In genomic region chr3:56782215-56782614, GRCh38 we compare ENCODE assay signal across 1 cellular context.
TF ChIP-seq lines count a peak whose summit lies in the region.

No MANE protein-coding gene starts in this region.

TF ChIP-seq in HepG2, 621 proteins besides CTCF, POLR2A, EP300 and RAD21 (continued from another document and continues in another):
- no peak for TF ChIP-seq SP5 (CRISPR knock-in tag; IDR thresholded peaks at IDR 0.05; ENCODE audit: borderline replicate concordance, low read depth)
- no peak for TF ChIP-seq ZFP62 (CRISPR knock-in tag; IDR thresholded peaks at IDR 0.05)
- no peak for TF ChIP-seq ZNF468 (CRISPR knock-in tag; IDR thresholded peaks at IDR 0.05)
- no peak for TF ChIP-seq XRCC5 (optimal IDR thresholded peaks at IDR 0.05; ENCODE audit: low read length)
- peak; percentile 78; the same call in 1 of the 2 replicates for TF ChIP-seq ZNF331 (CRISPR knock-in tag; IDR thresholded peaks at IDR 0.05)
- no peak for TF ChIP-seq KDM5A (IDR thresholded peaks at IDR 0.05; ENCODE audit: borderline replicate concordance, low read length)
- TF ChIP-seq CREB1 (IDR thresholded peaks at IDR 0.05) = no peak
- TF ChIP-seq CREB1 (CRISPR knock-in tag; IDR thresholded peaks at IDR 0.05) = peak; percentile 50
- peak; percentile 61 for TF ChIP-seq YY1 (IDR thresholded peaks at IDR 0.05; ENCODE audit: insufficient read depth, insufficient replicate concordance, low read depth, low read length)
- no peak for TF ChIP-seq HOXD1 (CRISPR knock-in tag; IDR thresholded peaks at IDR 0.05)
- TF ChIP-seq, protein P1, sequence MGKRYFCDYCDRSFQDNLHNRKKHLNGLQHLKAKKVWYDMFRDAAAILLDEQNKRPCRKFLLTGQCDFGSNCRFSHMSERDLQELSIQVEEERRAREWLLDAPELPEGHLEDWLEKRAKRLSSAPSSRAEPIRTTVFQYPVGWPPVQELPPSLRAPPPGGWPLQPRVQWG (CRISPR knock-in tag; IDR thresholded peaks at IDR 0.05; ENCODE audit: borderline replicate concordance, low read depth) = no peak
- TF ChIP-seq ZNF441 (CRISPR knock-in tag; IDR thresholded peaks at IDR 0.05; ENCODE audit: borderline replicate concordance) = 0 out of 2 replicates have a peak, but pooled peaks have one; percentile 13
- TF ChIP-seq, protein P2, sequence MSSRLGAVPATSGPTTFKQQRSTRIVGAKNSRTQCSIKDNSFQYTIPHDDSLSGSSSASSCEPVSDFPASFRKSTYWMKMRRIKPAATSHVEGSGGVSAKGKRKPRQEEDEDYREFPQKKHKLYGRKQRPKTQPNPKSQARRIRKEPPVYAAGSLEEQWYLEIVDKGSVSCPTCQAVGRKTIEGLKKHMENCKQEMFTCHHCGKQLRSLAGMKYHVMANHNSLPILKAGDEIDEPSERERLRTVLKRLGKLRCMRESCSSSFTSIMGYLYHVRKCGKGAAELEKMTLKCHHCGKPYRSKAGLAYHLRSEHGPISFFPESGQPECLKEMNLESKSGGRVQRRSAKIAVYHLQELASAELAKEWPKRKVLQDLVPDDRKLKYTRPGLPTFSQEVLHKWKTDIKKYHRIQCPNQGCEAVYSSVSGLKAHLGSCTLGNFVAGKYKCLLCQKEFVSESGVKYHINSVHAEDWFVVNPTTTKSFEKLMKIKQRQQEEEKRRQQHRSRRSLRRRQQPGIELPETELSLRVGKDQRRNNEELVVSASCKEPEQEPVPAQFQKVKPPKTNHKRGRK (CRISPR knock-in tag; IDR thresholded peaks at IDR 0.05) = no peak
- TF ChIP-seq SIX1 (CRISPR knock-in tag; IDR thresholded peaks at IDR 0.05; ENCODE audit: borderline replicate concordance) = peak; percentile 64; the same call in 1 of the 2 replicates
- no peak for TF ChIP-seq CSRNP2 (CRISPR knock-in tag; conservative IDR thresholded peaks at IDR 0.05; ENCODE audit: low read depth)
- TF ChIP-seq, protein P3, sequence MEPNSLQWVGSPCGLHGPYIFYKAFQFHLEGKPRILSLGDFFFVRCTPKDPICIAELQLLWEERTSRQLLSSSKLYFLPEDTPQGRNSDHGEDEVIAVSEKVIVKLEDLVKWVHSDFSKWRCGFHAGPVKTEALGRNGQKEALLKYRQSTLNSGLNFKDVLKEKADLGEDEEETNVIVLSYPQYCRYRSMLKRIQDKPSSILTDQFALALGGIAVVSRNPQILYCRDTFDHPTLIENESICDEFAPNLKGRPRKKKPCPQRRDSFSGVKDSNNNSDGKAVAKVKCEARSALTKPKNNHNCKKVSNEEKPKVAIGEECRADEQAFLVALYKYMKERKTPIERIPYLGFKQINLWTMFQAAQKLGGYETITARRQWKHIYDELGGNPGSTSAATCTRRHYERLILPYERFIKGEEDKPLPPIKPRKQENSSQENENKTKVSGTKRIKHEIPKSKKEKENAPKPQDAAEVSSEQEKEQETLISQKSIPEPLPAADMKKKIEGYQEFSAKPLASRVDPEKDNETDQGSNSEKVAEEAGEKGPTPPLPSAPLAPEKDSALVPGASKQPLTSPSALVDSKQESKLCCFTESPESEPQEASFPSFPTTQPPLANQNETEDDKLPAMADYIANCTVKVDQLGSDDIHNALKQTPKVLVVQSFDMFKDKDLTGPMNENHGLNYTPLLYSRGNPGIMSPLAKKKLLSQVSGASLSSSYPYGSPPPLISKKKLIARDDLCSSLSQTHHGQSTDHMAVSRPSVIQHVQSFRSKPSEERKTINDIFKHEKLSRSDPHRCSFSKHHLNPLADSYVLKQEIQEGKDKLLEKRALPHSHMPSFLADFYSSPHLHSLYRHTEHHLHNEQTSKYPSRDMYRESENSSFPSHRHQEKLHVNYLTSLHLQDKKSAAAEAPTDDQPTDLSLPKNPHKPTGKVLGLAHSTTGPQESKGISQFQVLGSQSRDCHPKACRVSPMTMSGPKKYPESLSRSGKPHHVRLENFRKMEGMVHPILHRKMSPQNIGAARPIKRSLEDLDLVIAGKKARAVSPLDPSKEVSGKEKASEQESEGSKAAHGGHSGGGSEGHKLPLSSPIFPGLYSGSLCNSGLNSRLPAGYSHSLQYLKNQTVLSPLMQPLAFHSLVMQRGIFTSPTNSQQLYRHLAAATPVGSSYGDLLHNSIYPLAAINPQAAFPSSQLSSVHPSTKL (CRISPR knock-in tag; IDR thresholded peaks at IDR 0.05) = peak; percentile 96
- no peak for TF ChIP-seq ZNF24 (IDR thresholded peaks at IDR 0.05)
- TF ChIP-seq, protein P4, sequence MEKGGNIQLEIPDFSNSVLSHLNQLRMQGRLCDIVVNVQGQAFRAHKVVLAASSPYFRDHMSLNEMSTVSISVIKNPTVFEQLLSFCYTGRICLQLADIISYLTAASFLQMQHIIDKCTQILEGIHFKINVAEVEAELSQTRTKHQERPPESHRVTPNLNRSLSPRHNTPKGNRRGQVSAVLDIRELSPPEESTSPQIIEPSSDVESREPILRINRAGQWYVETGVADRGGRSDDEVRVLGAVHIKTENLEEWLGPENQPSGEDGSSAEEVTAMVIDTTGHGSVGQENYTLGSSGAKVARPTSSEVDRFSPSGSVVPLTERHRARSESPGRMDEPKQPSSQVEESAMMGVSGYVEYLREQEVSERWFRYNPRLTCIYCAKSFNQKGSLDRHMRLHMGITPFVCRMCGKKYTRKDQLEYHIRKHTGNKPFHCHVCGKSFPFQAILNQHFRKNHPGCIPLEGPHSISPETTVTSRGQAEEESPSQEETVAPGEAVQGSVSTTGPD (CRISPR knock-in tag; IDR thresholded peaks at IDR 0.05) = no peak
- TF ChIP-seq ZNF337 (CRISPR knock-in tag; IDR thresholded peaks at IDR 0.05; ENCODE audit: borderline replicate concordance, low read depth) = 0 out of 2 replicates have a peak, but pooled peaks have one; percentile 36
- no peak; the same call in 1 of the 2 replicates for TF ChIP-seq ZNF710 (CRISPR knock-in tag; IDR thresholded peaks at IDR 0.05; ENCODE audit: borderline replicate concordance)
- TF ChIP-seq ZNF644 (CRISPR knock-in tag; IDR thresholded peaks at IDR 0.05; ENCODE audit: low read depth) = peak; percentile 97
- TF ChIP-seq TCF12 (IDR thresholded peaks at IDR 0.05) = no peak
- 0 out of 2 replicates have a peak, but pooled peaks have one; percentile 48 for TF ChIP-seq TCF12 (CRISPR knock-in tag; IDR thresholded peaks at IDR 0.05)
- no peak for TF ChIP-seq POGK (CRISPR knock-in tag; conservative IDR thresholded peaks at IDR 0.05)
- TF ChIP-seq ZNF34 (CRISPR knock-in tag; IDR thresholded peaks at IDR 0.05; ENCODE audit: borderline replicate concordance) = no peak
- peak; percentile 51; the same call in 1 of the 2 replicates for TF ChIP-seq KDM4B (CRISPR knock-in tag; IDR thresholded peaks at IDR 0.05)
- no peak; the same call in 1 of the 2 replicates for TF ChIP-seq ZNF761 (CRISPR knock-in tag; conservative IDR thresholded peaks at IDR 0.05)
- TF ChIP-seq HNF4A (CRISPR knock-in tag; IDR thresholded peaks at IDR 0.05) = peak; percentile 93
- no peak for TF ChIP-seq ZSCAN22 (CRISPR knock-in tag; IDR thresholded peaks at IDR 0.05)
- TF ChIP-seq YEATS4 (CRISPR knock-in tag; IDR thresholded peaks at IDR 0.05; ENCODE audit: borderline replicate concordance) = peak; percentile 24; the same call in 1 of the 2 replicates
- TF ChIP-seq, protein P5, sequence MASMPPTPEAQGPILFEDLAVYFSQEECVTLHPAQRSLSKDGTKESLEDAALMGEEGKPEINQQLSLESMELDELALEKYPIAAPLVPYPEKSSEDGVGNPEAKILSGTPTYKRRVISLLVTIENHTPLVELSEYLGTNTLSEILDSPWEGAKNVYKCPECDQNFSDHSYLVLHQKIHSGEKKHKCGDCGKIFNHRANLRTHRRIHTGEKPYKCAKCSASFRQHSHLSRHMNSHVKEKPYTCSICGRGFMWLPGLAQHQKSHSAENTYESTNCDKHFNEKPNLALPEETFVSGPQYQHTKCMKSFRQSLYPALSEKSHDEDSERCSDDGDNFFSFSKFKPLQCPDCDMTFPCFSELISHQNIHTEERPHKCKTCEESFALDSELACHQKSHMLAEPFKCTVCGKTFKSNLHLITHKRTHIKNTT (CRISPR knock-in tag; IDR thresholded peaks at IDR 0.05) = no peak
- no peak for TF ChIP-seq AGO1 (IDR thresholded peaks at IDR 0.05; ENCODE audit: low read depth, low read length, poor library complexity, severe bottlenecking)
- TF ChIP-seq SMAD9 (CRISPR knock-in tag; IDR thresholded peaks at IDR 0.05) = no peak
- TF ChIP-seq BCL6 (CRISPR knock-in tag; IDR thresholded peaks at IDR 0.05) = peak; percentile 97
- TF ChIP-seq PATZ1 (CRISPR knock-in tag; IDR thresholded peaks at IDR 0.05) = peak; percentile 54
- TF ChIP-seq ZBTB7B (CRISPR knock-in tag; IDR thresholded peaks at IDR 0.05) = peak; percentile 87; the same call in 1 of the 2 replicates
- TF ChIP-seq, protein P6, sequence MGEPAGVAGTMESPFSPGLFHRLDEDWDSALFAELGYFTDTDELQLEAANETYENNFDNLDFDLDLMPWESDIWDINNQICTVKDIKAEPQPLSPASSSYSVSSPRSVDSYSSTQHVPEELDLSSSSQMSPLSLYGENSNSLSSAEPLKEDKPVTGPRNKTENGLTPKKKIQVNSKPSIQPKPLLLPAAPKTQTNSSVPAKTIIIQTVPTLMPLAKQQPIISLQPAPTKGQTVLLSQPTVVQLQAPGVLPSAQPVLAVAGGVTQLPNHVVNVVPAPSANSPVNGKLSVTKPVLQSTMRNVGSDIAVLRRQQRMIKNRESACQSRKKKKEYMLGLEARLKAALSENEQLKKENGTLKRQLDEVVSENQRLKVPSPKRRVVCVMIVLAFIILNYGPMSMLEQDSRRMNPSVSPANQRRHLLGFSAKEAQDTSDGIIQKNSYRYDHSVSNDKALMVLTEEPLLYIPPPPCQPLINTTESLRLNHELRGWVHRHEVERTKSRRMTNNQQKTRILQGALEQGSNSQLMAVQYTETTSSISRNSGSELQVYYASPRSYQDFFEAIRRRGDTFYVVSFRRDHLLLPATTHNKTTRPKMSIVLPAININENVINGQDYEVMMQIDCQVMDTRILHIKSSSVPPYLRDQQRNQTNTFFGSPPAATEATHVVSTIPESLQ (CRISPR knock-in tag; conservative IDR thresholded peaks at IDR 0.05) = peak; percentile 22; the same call in 1 of the 2 replicates
- no peak for TF ChIP-seq ARNT2 (CRISPR knock-in tag; IDR thresholded peaks at IDR 0.05; ENCODE audit: low read depth)
